In the genomic region with DNA sequence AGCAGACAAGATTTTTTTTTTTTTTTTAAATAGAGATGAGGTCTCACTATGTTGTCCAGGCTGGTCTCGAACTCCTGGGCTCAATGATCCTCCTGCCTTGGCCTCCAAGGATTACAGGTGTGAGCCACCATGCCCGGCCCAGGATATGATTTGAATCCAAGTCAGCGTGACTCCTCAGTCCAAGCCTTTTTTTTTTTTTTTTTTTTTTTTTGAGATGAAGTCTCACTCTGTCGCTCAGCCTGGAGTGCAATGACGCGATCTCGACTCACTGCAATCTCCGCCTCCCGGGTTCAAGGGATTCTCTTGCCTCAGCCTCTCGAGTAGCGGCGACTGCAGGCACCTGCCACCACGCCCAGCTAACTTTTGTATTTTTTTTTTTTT, we compare ENCODE assay signal across 2 cellular contexts.
TF ChIP-seq lines count a peak whose summit lies in the region.

No MANE protein-coding gene starts in this region.

TF ChIP-seq in HEK293, 187 proteins besides CTCF, POLR2A, EP300 and RAD21:
- TF ChIP-seq, protein P1, sequence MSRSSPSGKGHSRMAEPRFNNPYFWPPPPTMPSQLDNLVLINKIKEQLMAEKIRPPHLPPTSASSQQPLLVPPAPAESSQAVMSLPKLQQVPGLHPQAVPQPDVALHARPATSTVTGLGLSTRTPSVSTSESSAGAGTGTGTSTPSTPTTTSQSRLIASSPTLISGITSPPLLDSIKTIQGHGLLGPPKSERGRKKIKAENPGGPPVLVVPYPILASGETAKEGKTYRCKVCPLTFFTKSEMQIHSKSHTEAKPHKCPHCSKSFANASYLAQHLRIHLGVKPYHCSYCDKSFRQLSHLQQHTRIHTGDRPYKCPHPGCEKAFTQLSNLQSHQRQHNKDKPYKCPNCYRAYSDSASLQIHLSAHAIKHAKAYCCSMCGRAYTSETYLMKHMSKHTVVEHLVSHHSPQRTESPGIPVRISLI (tag by site-specific recombination; IDR thresholded peaks at IDR 0.05) = peak; percentile 94
- TF ChIP-seq ZBTB44 (tag by site-specific recombination; IDR thresholded peaks at IDR 0.05) = no peak

TF ChIP-seq in HepG2, 621 proteins besides CTCF, POLR2A, EP300 and RAD21:
- TF ChIP-seq ZNF766 (CRISPR knock-in tag; IDR thresholded peaks at IDR 0.05; ENCODE audit: borderline replicate concordance) = 0 out of 2 replicates have a peak, but pooled peaks have one; percentile 3
- no peak for TF ChIP-seq THAP11 (CRISPR knock-in tag; IDR thresholded peaks at IDR 0.05)
- TF ChIP-seq CREB1 (IDR thresholded peaks at IDR 0.05) = no peak
- no peak for TF ChIP-seq CREB1 (CRISPR knock-in tag; IDR thresholded peaks at IDR 0.05)
- TF ChIP-seq HMG20A (CRISPR knock-in tag; IDR thresholded peaks at IDR 0.05; ENCODE audit: borderline replicate concordance) = no peak
- no peak for TF ChIP-seq HOXA3 (CRISPR knock-in tag; IDR thresholded peaks at IDR 0.05)
- TF ChIP-seq ZNF350 (CRISPR knock-in tag; IDR thresholded peaks at IDR 0.05; ENCODE audit: borderline replicate concordance, low read depth) = 0 out of 2 replicates have a peak, but pooled peaks have one; percentile 3
- TF ChIP-seq ZNF790 (CRISPR knock-in tag; IDR thresholded peaks at IDR 0.05; ENCODE audit: borderline replicate concordance) = no peak
- TF ChIP-seq ZKSCAN8 (CRISPR knock-in tag; IDR thresholded peaks at IDR 0.05; ENCODE audit: borderline replicate concordance) = no peak
